ENCODE assay signal across 1 cellular context in genomic region chr12:121776190-121777098, GRCh38.
A peak's percentile ranks its signal among the peaks of the same experiment; 100 is the strongest.
TF ChIP-seq lines count a peak whose summit lies in the region.

No MANE protein-coding gene starts in this region.

TF ChIP-seq in HEK293, 187 proteins besides CTCF, POLR2A, EP300 and RAD21 (continued from another document and continues in another):
- TF ChIP-seq PRDM2 (tag by site-specific recombination; IDR thresholded peaks at IDR 0.05; ENCODE audit: borderline replicate concordance), result no peak
- no peak for TF ChIP-seq ZFP41 (tag by site-specific recombination; IDR thresholded peaks at IDR 0.05; ENCODE audit: borderline replicate concordance)
- no peak for TF ChIP-seq HOXA7 (CRISPR knock-in tag; IDR thresholded peaks at IDR 0.05; ENCODE audit: borderline replicate concordance)
- no peak for TF ChIP-seq PRDM1 (tag by site-specific recombination; IDR thresholded peaks at IDR 0.05)
- peak; percentile 18; the same call in 1 of the 2 replicates for TF ChIP-seq KLF17 (tag by site-specific recombination; IDR thresholded peaks at IDR 0.05)
- no peak for TF ChIP-seq ZNF132 (tag by site-specific recombination; IDR thresholded peaks at IDR 0.05; ENCODE audit: borderline replicate concordance)
- TF ChIP-seq ZNF677 (tag by site-specific recombination; IDR thresholded peaks at IDR 0.05), result no peak
- no peak for TF ChIP-seq HIC1 (tag by site-specific recombination; IDR thresholded peaks at IDR 0.05)
- peak; percentile 57; the same call in 1 of the 2 replicates for TF ChIP-seq ZNF501 (tag by site-specific recombination; IDR thresholded peaks at IDR 0.05)
- TF ChIP-seq PRDM6 (tag by site-specific recombination; IDR thresholded peaks at IDR 0.05), result no peak
- TF ChIP-seq ZNF280D (tag by site-specific recombination; IDR thresholded peaks at IDR 0.05), result no peak
- TF ChIP-seq ZBTB10 (tag by site-specific recombination; IDR thresholded peaks at IDR 0.05), result peak; percentile 95
- TF ChIP-seq KLF9 (tag by site-specific recombination; IDR thresholded peaks at IDR 0.05; ENCODE audit: low read depth), result no peak
- no peak for TF ChIP-seq ZNF658 (tag by site-specific recombination; IDR thresholded peaks at IDR 0.05)
- TF ChIP-seq ZNF621 (tag by site-specific recombination; IDR thresholded peaks at IDR 0.05), result no peak
- no peak for TF ChIP-seq ZNF155 (tag by site-specific recombination; IDR thresholded peaks at IDR 0.05)
- TF ChIP-seq ZNF747 (tag by site-specific recombination; IDR thresholded peaks at IDR 0.05), result no peak
- no peak for TF ChIP-seq ZNF704 (tag by site-specific recombination; IDR thresholded peaks at IDR 0.05)
- no peak for TF ChIP-seq ZNF549 (tag by site-specific recombination; IDR thresholded peaks at IDR 0.05)
- TF ChIP-seq ZNF140 (tag by site-specific recombination; IDR thresholded peaks at IDR 0.05), result no peak
- no peak for TF ChIP-seq ZNF529 (tag by site-specific recombination; IDR thresholded peaks at IDR 0.05; ENCODE audit: insufficient replicate concordance)
- no peak for TF ChIP-seq ZNF629 (tag by site-specific recombination; IDR thresholded peaks at IDR 0.05)
- no peak for TF ChIP-seq ZNF121 (tag by site-specific recombination; IDR thresholded peaks at IDR 0.05)
- no peak for TF ChIP-seq ZFP37 (tag by site-specific recombination; IDR thresholded peaks at IDR 0.05)
- TF ChIP-seq OSR2 (tag by site-specific recombination; IDR thresholded peaks at IDR 0.05), result no peak
- TF ChIP-seq ZNF23 (tag by site-specific recombination; IDR thresholded peaks at IDR 0.05; ENCODE audit: borderline replicate concordance), result no peak
- TF ChIP-seq IKZF3 (tag by site-specific recombination; IDR thresholded peaks at IDR 0.05), result no peak
- TF ChIP-seq ZNF585B (tag by site-specific recombination; IDR thresholded peaks at IDR 0.05), result no peak
- no peak for TF ChIP-seq ZBTB6 (tag by site-specific recombination; IDR thresholded peaks at IDR 0.05)
- TF ChIP-seq ZNF449 (tag by site-specific recombination; IDR thresholded peaks at IDR 0.05), result no peak
- TF ChIP-seq ZBTB21 (tag by site-specific recombination; IDR thresholded peaks at IDR 0.05), result no peak
- TF ChIP-seq ZNF433 (tag by site-specific recombination; IDR thresholded peaks at IDR 0.05; ENCODE audit: low read depth), result no peak
- peak; percentile 60 for TF ChIP-seq ZNF654 (tag by site-specific recombination; IDR thresholded peaks at IDR 0.05; ENCODE audit: low read depth)
- peak; percentile 48; the same call in 1 of the 2 replicates for TF ChIP-seq ZIC2 (tag by site-specific recombination; IDR thresholded peaks at IDR 0.05)
- TF ChIP-seq ZNF488 (tag by site-specific recombination; IDR thresholded peaks at IDR 0.05), result no peak
- TF ChIP-seq ZNF266 (tag by site-specific recombination; IDR thresholded peaks at IDR 0.05; ENCODE audit: low read depth), result no peak
- TF ChIP-seq ZNF707 (tag by site-specific recombination; IDR thresholded peaks at IDR 0.05), result no peak
- TF ChIP-seq EGR2 (tag by site-specific recombination; IDR thresholded peaks at IDR 0.05; ENCODE audit: low read depth), result 0 out of 2 replicates have a peak, but pooled peaks have one; percentile 9
